In genomic region chr5:163459888-163460561, GRCh38 we compare ENCODE assay signal across 1 cellular context.
TF ChIP-seq lines count a peak whose summit lies in the region.

NUDCD2 (minus strand) TSS chr5:163460102; CDS start chr5:163460050, 52 bp downstream.

TF ChIP-seq in K562, 482 proteins besides CTCF, POLR2A, EP300 and RAD21 (continued from another document and continues in another):
- TF ChIP-seq HNRNPLL (IDR thresholded peaks at IDR 0.05; ENCODE audit: low read depth, low read length, poor library complexity, severe bottlenecking) (peak; percentile 98), HNRNPL (IDR thresholded peaks at IDR 0.05; ENCODE audit: low read depth, low read length) (no peak), SETDB1 (IDR thresholded peaks at IDR 0.05; ENCODE audit: low read length) (no peak), GTF2E2 (tag; IDR thresholded peaks at IDR 0.05) (no peak), ZNF239 (CRISPR knock-in tag; IDR thresholded peaks at IDR 0.05) (no peak), ZNF707 (CRISPR knock-in tag; conservative IDR thresholded peaks at IDR 0.05) (0 out of 2 replicates have a peak, but pooled peaks have one; percentile 28), CREB3 (tag; conservative IDR thresholded peaks at IDR 0.05; ENCODE audit: low read depth) (no peak), KLF6 (CRISPR knock-in tag; IDR thresholded peaks at IDR 0.05; ENCODE audit: borderline replicate concordance) (no peak), HLTF (IDR thresholded peaks at IDR 0.05) (peak; percentile 29; the same call in 1 of the 2 replicates), CREB3L1 (IDR thresholded peaks at IDR 0.05; ENCODE audit: borderline replicate concordance, low read depth) (peak; percentile 75; the same call in 1 of the 2 replicates), SRSF7 (optimal IDR thresholded peaks at IDR 0.05; ENCODE audit: low read depth, low read length) (no peak), IRF2 (CRISPR knock-in tag; IDR thresholded peaks at IDR 0.05) (no peak), ZNF431 (CRISPR knock-in tag; IDR thresholded peaks at IDR 0.05) (no peak), LARP7 (IDR thresholded peaks at IDR 0.05) (no peak; the same call in 1 of the 2 replicates), HINFP (tag; conservative IDR thresholded peaks at IDR 0.05; ENCODE audit: low read depth) (no peak), MAFF (IDR thresholded peaks at IDR 0.05; ENCODE audit: low read length) (no peak), ZNF311 (CRISPR knock-in tag; IDR thresholded peaks at IDR 0.05) (no peak), ZNF507 (tag; conservative IDR thresholded peaks at IDR 0.05) (no peak), SMARCE1 (IDR thresholded peaks at IDR 0.05) (peak; percentile 62; the same call in 1 of the 2 replicates), ETV5 (CRISPR knock-in tag; IDR thresholded peaks at IDR 0.05; ENCODE audit: low read depth) (0 out of 2 replicates have a peak, but pooled peaks have one; percentile 68), SUPT5H (IDR thresholded peaks at IDR 0.05) (peak; percentile 90), PCBP2 (IDR thresholded peaks at IDR 0.05; ENCODE audit: low read depth, low read length, poor library complexity, severe bottlenecking) (no peak), CHD7 (IDR thresholded peaks at IDR 0.05; ENCODE audit: low read depth, low read length) (no peak), CBFB (CRISPR knock-in tag; IDR thresholded peaks at IDR 0.05) (no peak), RFX1 (IDR thresholded peaks at IDR 0.05) (peak; percentile 39), ZNF224 (CRISPR knock-in tag; IDR thresholded peaks at IDR 0.05) (no peak), ZNF668 (CRISPR knock-in tag; IDR thresholded peaks at IDR 0.05) (no peak), POLR3A (IDR thresholded peaks at IDR 0.05; ENCODE audit: borderline replicate concordance, extremely low read depth, insufficient read depth, insufficient read length) (no peak), FOXA3 (CRISPR knock-in tag; conservative IDR thresholded peaks at IDR 0.05 in 1 of 2, IDR thresholded peaks at IDR 0.05 in 1 of 2) (peak in 1 of 2 experiments; percentile 49; a peak in 1 of 4 replicates), GTF2F1 (IDR thresholded peaks at IDR 0.05; ENCODE audit: low read depth, low read length) (peak; percentile 57; the same call in 1 of the 2 replicates), ZZZ3 (IDR thresholded peaks at IDR 0.05) (no peak), NCOA6 (IDR thresholded peaks at IDR 0.05) (no peak), ZNF354B (CRISPR knock-in tag; IDR thresholded peaks at IDR 0.05) (no peak), HDAC2 (IDR thresholded peaks at IDR 0.05) (no peak), HSF4 (CRISPR knock-in tag; IDR thresholded peaks at IDR 0.05; ENCODE audit: borderline replicate concordance) (no peak), GABPB2 (CRISPR knock-in tag; conservative IDR thresholded peaks at IDR 0.05) (no peak), SMARCB1 (IDR thresholded peaks at IDR 0.05; ENCODE audit: insufficient read length, low read depth) (no peak), PHB (CRISPR knock-in tag; IDR thresholded peaks at IDR 0.05) (peak; percentile 58; the same call in 1 of the 2 replicates), NR4A1 (CRISPR knock-in tag; IDR thresholded peaks at IDR 0.05) (no peak), NR4A1 (tag; IDR thresholded peaks at IDR 0.05) (0 out of 2 replicates have a peak, but pooled peaks have one; percentile 28), FOS (IDR thresholded peaks at IDR 0.05; ENCODE audit: extremely low read depth, insufficient read length) (peak; percentile 84), ZNF655 (CRISPR knock-in tag; IDR thresholded peaks at IDR 0.05) (no peak), SMC3 (conservative IDR thresholded peaks at IDR 0.05; ENCODE audit: insufficient read depth, low read depth, low read length) (no peak), IRF1 (CRISPR knock-in tag; IDR thresholded peaks at IDR 0.05; ENCODE audit: borderline replicate concordance) (no peak; the same call in 1 of the 2 replicates), XRCC5 (IDR thresholded peaks at IDR 0.05; ENCODE audit: low read depth, low read length) (no peak)
